7 cellular contexts compared by ENCODE assay signal in genomic region chr11:111668980-111669379, GRCh38.
"Had no signal": no experiment of that assay in that cellular context is flagged by ENCODE, and none has a peak within 500 bp of the region (broad histone marks: within the 10 kb centered on the region; RNA-seq: fewer than 3 reads in every experiment).

No MANE protein-coding gene starts in this region.

- ATAC-seq: HepG2 had no signal

- H3K9me3 Mint-ChIP-seq: H9, IgD-negative memory B cell had no signal

- H3K4me1 Mint-ChIP-seq: H9 had no signal

- H3K27ac Mint-ChIP-seq: H9, IgD-negative memory B cell had no signal

- H3K27me3 Mint-ChIP-seq: IgD-negative memory B cell had no signal

- H3K4me3 Mint-ChIP-seq: H9, IgD-negative memory B cell had no signal

- DNase-seq: GM23248, GOT3, H9, HCEC 1CT, KBM-7 had no signal
